26 cellular contexts compared by ENCODE assay signal in the genomic region with DNA sequence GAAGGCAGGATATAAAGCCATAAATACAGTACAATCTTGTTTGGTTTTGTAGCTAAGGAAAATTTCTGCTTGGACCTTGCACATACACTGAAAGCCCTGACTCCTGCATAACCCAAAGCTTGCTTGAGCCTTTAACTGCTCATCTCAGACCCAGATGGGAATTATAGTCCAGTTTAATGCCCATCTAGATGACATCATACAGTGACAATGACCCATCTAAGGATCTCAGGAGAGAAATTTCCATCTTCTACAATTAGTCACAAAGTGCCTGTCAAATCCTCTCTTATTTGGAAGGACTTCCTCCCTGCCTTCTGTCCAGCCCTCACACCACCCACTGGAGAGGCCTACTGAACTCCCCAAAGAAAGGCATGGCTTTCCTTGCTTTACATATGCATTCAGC.
"Had no signal": no experiment of that assay in that cellular context is flagged by ENCODE, and none has a peak within 500 bp of the region (broad histone marks: within the 10 kb centered on the region; RNA-seq: fewer than 3 reads in every experiment).

No MANE protein-coding gene starts in this region.

- H3K4me1 ChIP-seq: colonic mucosa, esophagus squamous epithelium, foreskin keratinocyte, gastroesophageal sphincter had no signal

- DNase-seq: colonic mucosa; cortex of kidney; dermis blood vessel endothelial cell; dorsolateral prefrontal cortex; effector CD4-positive, alpha-beta T cell; effector CD8-positive, alpha-beta T cell; effector memory CD4-positive, alpha-beta T cell; effector memory CD8-positive, alpha-beta T cell; endodermal cell; erythroblast; esophagus squamous epithelium; foreskin fibroblast; foreskin keratinocyte; gastrocnemius medialis; glutamatergic neuron; head of caudate nucleus; heart left ventricle; heart right ventricle had no signal

- ATAC-seq: effector memory CD8-positive, alpha-beta T cell; esophagus mucosa; foreskin keratinocyte; gastrocnemius medialis; gastroesophageal sphincter had no signal

- H3K27me3 ChIP-seq: colonic mucosa, dorsolateral prefrontal cortex, esophagus squamous epithelium, gastrocnemius medialis, gastroesophageal sphincter, heart left ventricle, heart right ventricle had no signal

- H3K36me3 ChIP-seq: colonic mucosa, esophagus squamous epithelium, gastrocnemius medialis, gastroesophageal sphincter, heart left ventricle, heart right ventricle had no signal

- H3K4me3 ChIP-seq: colonic mucosa, coronary artery, dorsolateral prefrontal cortex, esophagus squamous epithelium, gastrocnemius medialis, gastroesophageal sphincter, heart left ventricle, heart right ventricle had no signal

- FAIRE-seq: colon, endometrium, endothelial cell of umbilical vein, frontal cortex had no signal

- H3K27ac ChIP-seq: colonic mucosa, coronary artery, dorsolateral prefrontal cortex, epithelial cell of prostate, esophagus squamous epithelium, foreskin keratinocyte, gastrocnemius medialis, gastroesophageal sphincter, heart left ventricle, heart right ventricle had no signal

- H3K9me3 ChIP-seq: colonic mucosa, esophagus squamous epithelium, gastrocnemius medialis, gastroesophageal sphincter, heart left ventricle, heart right ventricle had no signal
